ENCODE assay signal across 1 cellular context in genomic region chr6:169724554-169725269, GRCh38.
TF ChIP-seq lines count a peak whose summit lies in the region.

No MANE protein-coding gene starts in this region.

TF ChIP-seq in IMR-90, 13 proteins besides CTCF, POLR2A, EP300 and RAD21:
- no peak for TF ChIP-seq BHLHE40 (IDR thresholded peaks at IDR 0.05; ENCODE audit: low read depth, low read length)
- peak; percentile 10; the same call in 1 of the 2 replicates for TF ChIP-seq MAZ (IDR thresholded peaks at IDR 0.05; ENCODE audit: borderline replicate concordance, low read depth, low read length)
- TF ChIP-seq NFE2L2 (IDR thresholded peaks at IDR 0.05; ENCODE audit: low read depth, low read length) = no peak
- no peak for TF ChIP-seq FOS (IDR thresholded peaks at IDR 0.05; ENCODE audit: low read depth, low read length)
- TF ChIP-seq MAFK (IDR thresholded peaks at IDR 0.05; ENCODE audit: low read depth, low read length) = no peak
- TF ChIP-seq RCOR1 (IDR thresholded peaks at IDR 0.05; ENCODE audit: insufficient replicate concordance, low read length) = no peak
- peak; percentile 70; the same call in 1 of the 2 replicates for TF ChIP-seq MXI1 (IDR thresholded peaks at IDR 0.05; ENCODE audit: borderline replicate concordance, low read depth, low read length)
- no peak for TF ChIP-seq SMC3 (IDR thresholded peaks at IDR 0.05; ENCODE audit: low read depth, low read length)
- TF ChIP-seq CHD1 (IDR thresholded peaks at IDR 0.05; ENCODE audit: low read depth, low read length) = peak; percentile 97; the same call in 1 of the 2 replicates
- no peak for TF ChIP-seq ELK1 (IDR thresholded peaks at IDR 0.05; ENCODE audit: borderline replicate concordance, low read depth, low read length)
- no peak for TF ChIP-seq RFX5 (IDR thresholded peaks at IDR 0.05; ENCODE audit: low read depth, low read length)
- no peak for TF ChIP-seq USF2 (IDR thresholded peaks at IDR 0.05; ENCODE audit: low read depth, low read length)
- no peak for TF ChIP-seq CEBPB (IDR thresholded peaks at IDR 0.05; ENCODE audit: low read depth, low read length)
